In the genomic region with DNA sequence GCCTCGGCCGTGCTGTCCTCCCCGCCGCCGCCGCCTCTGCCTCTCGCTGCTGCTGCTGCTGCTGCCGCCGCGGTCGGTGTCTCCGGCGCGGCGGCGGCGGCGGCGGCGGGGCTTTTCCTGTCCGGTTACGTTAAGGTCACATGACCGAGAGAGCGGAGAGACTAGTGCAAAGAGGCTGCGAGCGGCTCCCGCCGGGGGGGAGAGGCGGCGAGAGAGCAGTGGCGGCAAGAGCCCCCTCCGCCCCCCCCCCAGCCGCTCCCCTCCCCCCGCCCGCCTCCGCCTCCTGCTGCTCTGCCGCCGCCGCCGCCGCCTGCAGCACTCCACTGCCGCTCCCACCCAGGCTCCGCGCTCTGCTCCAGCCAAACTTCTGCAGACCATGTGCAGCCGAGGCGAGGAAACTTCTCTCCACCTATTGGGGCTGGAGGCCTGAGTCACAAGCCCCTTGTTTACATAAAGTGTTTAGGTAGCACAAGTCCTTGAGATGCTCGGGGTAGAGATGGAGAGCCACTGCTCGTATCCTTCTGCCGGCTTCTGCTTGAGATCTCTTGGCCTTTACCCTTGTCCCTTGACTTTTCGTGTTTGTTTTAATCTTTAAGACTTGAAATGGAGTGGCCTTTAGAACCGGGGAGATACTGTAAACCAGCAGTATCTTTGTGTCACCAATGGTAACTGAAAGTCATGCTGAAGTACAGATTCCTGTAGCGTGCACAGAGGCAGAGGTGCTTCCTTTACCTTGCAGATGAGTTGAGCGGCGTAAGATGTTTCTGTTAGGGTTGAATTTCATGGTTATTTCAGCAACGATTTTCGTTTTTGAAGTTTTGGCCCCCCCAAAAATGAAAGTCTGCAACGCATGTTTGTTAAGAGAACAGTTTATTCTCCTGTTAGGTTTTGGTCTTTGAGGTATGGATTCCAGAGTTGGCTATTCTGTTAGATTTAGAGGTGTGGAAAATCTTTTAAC, we compare ENCODE assay signal across 1 cellular context.
A peak's percentile ranks its signal among the peaks of the same experiment; 100 is the strongest.
TF ChIP-seq lines count a peak whose summit lies in the region.

A gene with protein sequence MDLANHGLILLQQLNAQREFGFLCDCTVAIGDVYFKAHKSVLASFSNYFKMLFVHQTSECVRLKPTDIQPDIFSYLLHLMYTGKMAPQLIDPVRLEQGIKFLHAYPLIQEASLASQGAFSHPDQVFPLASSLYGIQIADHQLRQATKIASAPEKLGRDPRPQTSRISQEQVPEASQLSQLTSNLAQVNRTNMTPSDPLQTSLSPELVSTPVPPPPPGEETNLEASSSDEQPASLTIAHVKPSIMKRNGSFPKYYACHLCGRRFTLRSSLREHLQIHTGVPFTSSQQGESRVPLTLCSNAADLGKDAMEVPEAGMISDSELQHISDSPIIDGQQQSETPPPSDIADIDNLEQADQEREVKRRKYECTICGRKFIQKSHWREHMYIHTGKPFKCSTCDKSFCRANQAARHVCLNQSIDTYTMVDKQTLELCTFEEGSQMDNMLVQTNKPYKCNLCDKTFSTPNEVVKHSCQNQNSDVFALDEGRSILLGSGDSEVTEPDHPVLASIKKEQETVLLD (minus strand): TSS at position 89 of the 958 bp plus-strand sequence. CDS start 17,922 bp downstream, outside the sequence.

TF ChIP-seq in HepG2, 621 proteins besides CTCF, POLR2A, EP300 and RAD21 (continued from another document and continues in another):
- TF ChIP-seq, protein P1, sequence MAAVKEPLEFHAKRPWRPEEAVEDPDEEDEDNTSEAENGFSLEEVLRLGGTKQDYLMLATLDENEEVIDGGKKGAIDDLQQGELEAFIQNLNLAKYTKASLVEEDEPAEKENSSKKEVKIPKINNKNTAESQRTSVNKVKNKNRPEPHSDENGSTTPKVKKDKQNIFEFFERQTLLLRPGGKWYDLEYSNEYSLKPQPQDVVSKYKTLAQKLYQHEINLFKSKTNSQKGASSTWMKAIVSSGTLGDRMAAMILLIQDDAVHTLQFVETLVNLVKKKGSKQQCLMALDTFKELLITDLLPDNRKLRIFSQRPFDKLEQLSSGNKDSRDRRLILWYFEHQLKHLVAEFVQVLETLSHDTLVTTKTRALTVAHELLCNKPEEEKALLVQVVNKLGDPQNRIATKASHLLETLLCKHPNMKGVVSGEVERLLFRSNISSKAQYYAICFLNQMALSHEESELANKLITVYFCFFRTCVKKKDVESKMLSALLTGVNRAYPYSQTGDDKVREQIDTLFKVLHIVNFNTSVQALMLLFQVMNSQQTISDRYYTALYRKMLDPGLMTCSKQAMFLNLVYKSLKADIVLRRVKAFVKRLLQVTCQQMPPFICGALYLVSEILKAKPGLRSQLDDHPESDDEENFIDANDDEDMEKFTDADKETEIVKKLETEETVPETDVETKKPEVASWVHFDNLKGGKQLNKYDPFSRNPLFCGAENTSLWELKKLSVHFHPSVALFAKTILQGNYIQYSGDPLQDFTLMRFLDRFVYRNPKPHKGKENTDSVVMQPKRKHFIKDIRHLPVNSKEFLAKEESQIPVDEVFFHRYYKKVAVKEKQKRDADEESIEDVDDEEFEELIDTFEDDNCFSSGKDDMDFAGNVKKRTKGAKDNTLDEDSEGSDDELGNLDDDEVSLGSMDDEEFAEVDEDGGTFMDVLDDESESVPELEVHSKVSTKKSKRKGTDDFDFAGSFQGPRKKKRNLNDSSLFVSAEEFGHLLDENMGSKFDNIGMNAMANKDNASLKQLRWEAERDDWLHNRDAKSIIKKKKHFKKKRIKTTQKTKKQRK (IDR thresholded peaks at IDR 0.05; ENCODE audit: low read length) = no peak
- TF ChIP-seq ZNF839 (CRISPR knock-in tag; IDR thresholded peaks at IDR 0.05; ENCODE audit: borderline replicate concordance) = no peak
- TF ChIP-seq IKZF1 (IDR thresholded peaks at IDR 0.05) = no peak
- TF ChIP-seq, protein P2, sequence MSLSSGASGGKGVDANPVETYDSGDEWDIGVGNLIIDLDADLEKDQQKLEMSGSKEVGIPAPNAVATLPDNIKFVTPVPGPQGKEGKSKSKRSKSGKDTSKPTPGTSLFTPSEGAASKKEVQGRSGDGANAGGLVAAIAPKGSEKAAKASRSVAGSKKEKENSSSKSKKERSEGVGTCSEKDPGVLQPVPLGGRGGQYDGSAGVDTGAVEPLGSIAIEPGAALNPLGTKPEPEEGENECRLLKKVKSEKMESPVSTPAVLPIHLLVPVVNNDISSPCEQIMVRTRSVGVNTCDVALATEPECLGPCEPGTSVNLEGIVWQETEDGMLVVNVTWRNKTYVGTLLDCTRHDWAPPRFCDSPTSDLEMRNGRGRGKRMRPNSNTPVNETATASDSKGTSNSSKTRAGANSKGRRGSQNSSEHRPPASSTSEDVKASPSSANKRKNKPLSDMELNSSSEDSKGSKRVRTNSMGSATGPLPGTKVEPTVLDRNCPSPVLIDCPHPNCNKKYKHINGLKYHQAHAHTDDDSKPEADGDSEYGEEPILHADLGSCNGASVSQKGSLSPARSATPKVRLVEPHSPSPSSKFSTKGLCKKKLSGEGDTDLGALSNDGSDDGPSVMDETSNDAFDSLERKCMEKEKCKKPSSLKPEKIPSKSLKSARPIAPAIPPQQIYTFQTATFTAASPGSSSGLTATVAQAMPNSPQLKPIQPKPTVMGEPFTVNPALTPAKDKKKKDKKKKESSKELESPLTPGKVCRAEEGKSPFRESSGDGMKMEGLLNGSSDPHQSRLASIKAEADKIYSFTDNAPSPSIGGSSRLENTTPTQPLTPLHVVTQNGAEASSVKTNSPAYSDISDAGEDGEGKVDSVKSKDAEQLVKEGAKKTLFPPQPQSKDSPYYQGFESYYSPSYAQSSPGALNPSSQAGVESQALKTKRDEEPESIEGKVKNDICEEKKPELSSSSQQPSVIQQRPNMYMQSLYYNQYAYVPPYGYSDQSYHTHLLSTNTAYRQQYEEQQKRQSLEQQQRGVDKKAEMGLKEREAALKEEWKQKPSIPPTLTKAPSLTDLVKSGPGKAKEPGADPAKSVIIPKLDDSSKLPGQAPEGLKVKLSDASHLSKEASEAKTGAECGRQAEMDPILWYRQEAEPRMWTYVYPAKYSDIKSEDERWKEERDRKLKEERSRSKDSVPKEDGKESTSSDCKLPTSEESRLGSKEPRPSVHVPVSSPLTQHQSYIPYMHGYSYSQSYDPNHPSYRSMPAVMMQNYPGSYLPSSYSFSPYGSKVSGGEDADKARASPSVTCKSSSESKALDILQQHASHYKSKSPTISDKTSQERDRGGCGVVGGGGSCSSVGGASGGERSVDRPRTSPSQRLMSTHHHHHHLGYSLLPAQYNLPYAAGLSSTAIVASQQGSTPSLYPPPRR (CRISPR knock-in tag; IDR thresholded peaks at IDR 0.05; ENCODE audit: borderline replicate concordance) = no peak; the same call in 1 of the 2 replicates
- TF ChIP-seq ATF1 (CRISPR knock-in tag; IDR thresholded peaks at IDR 0.05) = no peak
- TF ChIP-seq, protein P3, sequence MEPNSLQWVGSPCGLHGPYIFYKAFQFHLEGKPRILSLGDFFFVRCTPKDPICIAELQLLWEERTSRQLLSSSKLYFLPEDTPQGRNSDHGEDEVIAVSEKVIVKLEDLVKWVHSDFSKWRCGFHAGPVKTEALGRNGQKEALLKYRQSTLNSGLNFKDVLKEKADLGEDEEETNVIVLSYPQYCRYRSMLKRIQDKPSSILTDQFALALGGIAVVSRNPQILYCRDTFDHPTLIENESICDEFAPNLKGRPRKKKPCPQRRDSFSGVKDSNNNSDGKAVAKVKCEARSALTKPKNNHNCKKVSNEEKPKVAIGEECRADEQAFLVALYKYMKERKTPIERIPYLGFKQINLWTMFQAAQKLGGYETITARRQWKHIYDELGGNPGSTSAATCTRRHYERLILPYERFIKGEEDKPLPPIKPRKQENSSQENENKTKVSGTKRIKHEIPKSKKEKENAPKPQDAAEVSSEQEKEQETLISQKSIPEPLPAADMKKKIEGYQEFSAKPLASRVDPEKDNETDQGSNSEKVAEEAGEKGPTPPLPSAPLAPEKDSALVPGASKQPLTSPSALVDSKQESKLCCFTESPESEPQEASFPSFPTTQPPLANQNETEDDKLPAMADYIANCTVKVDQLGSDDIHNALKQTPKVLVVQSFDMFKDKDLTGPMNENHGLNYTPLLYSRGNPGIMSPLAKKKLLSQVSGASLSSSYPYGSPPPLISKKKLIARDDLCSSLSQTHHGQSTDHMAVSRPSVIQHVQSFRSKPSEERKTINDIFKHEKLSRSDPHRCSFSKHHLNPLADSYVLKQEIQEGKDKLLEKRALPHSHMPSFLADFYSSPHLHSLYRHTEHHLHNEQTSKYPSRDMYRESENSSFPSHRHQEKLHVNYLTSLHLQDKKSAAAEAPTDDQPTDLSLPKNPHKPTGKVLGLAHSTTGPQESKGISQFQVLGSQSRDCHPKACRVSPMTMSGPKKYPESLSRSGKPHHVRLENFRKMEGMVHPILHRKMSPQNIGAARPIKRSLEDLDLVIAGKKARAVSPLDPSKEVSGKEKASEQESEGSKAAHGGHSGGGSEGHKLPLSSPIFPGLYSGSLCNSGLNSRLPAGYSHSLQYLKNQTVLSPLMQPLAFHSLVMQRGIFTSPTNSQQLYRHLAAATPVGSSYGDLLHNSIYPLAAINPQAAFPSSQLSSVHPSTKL (CRISPR knock-in tag; IDR thresholded peaks at IDR 0.05) = peak; percentile 55
- peak; percentile 50; the same call in 1 of the 2 replicates for TF ChIP-seq NFYB (CRISPR knock-in tag; IDR thresholded peaks at IDR 0.05)
- peak; percentile 80; the same call in 1 of the 2 replicates for TF ChIP-seq ZFP36L1 (CRISPR knock-in tag; IDR thresholded peaks at IDR 0.05)
- TF ChIP-seq ZNF777 (CRISPR knock-in tag; IDR thresholded peaks at IDR 0.05) = no peak
- no peak for TF ChIP-seq HMGA1 (CRISPR knock-in tag; conservative IDR thresholded peaks at IDR 0.05)
- TF ChIP-seq ZNF569 (CRISPR knock-in tag; IDR thresholded peaks at IDR 0.05; ENCODE audit: borderline replicate concordance) = no peak
- no peak for TF ChIP-seq ZKSCAN8 (CRISPR knock-in tag; IDR thresholded peaks at IDR 0.05; ENCODE audit: borderline replicate concordance)
- TF ChIP-seq, protein P4, sequence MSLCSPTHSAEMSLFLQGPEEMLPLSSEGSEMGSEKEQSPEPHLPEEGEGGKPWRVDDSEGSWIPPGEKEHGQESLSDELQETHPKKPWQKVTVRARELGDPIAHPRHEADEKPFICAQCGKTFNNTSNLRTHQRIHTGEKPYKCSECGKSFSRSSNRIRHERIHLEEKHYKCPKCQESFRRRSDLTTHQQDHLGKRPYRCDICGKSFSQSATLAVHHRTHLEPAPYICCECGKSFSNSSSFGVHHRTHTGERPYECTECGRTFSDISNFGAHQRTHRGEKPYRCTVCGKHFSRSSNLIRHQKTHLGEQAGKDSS (CRISPR knock-in tag; IDR thresholded peaks at IDR 0.05; ENCODE audit: borderline replicate concordance, low read depth) = peak; percentile 78; the same call in 1 of the 2 replicates
- no peak for TF ChIP-seq ZNF737 (CRISPR knock-in tag; IDR thresholded peaks at IDR 0.05; ENCODE audit: borderline replicate concordance)
- TF ChIP-seq ZNF432 (CRISPR knock-in tag; IDR thresholded peaks at IDR 0.05; ENCODE audit: borderline replicate concordance) = no peak
- TF ChIP-seq, protein P5, sequence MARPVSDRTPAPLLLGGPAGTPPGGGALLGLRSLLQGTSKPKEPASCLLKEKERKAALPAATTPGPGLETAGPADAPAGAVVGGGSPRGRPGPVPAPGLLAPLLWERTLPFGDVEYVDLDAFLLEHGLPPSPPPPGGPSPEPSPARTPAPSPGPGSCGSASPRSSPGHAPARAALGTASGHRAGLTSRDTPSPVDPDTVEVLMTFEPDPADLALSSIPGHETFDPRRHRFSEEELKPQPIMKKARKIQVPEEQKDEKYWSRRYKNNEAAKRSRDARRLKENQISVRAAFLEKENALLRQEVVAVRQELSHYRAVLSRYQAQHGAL (CRISPR knock-in tag; IDR thresholded peaks at IDR 0.05; ENCODE audit: not compliant biosample characterization) = no peak
- no peak for TF ChIP-seq ZNF124 (CRISPR knock-in tag; IDR thresholded peaks at IDR 0.05)
- TF ChIP-seq, protein P6, sequence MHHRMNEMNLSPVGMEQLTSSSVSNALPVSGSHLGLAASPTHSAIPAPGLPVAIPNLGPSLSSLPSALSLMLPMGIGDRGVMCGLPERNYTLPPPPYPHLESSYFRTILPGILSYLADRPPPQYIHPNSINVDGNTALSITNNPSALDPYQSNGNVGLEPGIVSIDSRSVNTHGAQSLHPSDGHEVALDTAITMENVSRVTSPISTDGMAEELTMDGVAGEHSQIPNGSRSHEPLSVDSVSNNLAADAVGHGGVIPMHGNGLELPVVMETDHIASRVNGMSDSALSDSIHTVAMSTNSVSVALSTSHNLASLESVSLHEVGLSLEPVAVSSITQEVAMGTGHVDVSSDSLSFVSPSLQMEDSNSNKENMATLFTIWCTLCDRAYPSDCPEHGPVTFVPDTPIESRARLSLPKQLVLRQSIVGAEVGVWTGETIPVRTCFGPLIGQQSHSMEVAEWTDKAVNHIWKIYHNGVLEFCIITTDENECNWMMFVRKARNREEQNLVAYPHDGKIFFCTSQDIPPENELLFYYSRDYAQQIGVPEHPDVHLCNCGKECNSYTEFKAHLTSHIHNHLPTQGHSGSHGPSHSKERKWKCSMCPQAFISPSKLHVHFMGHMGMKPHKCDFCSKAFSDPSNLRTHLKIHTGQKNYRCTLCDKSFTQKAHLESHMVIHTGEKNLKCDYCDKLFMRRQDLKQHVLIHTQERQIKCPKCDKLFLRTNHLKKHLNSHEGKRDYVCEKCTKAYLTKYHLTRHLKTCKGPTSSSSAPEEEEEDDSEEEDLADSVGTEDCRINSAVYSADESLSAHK (CRISPR knock-in tag; IDR thresholded peaks at IDR 0.05; ENCODE audit: borderline replicate concordance) = no peak
- no peak for TF ChIP-seq TCF7 (IDR thresholded peaks at IDR 0.05; ENCODE audit: low read depth)
- TF ChIP-seq, protein P7, sequence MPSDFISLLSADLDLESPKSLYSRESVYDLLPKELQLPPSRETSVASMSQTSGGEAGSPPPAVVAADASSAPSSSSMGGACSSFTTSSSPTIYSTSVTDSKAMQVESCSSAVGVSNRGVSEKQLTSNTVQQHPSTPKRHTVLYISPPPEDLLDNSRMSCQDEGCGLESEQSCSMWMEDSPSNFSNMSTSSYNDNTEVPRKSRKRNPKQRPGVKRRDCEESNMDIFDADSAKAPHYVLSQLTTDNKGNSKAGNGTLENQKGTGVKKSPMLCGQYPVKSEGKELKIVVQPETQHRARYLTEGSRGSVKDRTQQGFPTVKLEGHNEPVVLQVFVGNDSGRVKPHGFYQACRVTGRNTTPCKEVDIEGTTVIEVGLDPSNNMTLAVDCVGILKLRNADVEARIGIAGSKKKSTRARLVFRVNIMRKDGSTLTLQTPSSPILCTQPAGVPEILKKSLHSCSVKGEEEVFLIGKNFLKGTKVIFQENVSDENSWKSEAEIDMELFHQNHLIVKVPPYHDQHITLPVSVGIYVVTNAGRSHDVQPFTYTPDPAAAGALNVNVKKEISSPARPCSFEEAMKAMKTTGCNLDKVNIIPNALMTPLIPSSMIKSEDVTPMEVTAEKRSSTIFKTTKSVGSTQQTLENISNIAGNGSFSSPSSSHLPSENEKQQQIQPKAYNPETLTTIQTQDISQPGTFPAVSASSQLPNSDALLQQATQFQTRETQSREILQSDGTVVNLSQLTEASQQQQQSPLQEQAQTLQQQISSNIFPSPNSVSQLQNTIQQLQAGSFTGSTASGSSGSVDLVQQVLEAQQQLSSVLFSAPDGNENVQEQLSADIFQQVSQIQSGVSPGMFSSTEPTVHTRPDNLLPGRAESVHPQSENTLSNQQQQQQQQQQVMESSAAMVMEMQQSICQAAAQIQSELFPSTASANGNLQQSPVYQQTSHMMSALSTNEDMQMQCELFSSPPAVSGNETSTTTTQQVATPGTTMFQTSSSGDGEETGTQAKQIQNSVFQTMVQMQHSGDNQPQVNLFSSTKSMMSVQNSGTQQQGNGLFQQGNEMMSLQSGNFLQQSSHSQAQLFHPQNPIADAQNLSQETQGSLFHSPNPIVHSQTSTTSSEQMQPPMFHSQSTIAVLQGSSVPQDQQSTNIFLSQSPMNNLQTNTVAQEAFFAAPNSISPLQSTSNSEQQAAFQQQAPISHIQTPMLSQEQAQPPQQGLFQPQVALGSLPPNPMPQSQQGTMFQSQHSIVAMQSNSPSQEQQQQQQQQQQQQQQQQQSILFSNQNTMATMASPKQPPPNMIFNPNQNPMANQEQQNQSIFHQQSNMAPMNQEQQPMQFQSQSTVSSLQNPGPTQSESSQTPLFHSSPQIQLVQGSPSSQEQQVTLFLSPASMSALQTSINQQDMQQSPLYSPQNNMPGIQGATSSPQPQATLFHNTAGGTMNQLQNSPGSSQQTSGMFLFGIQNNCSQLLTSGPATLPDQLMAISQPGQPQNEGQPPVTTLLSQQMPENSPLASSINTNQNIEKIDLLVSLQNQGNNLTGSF (CRISPR knock-in tag; IDR thresholded peaks at IDR 0.05) = no peak
- peak; percentile 76 for TF ChIP-seq KDM2A (CRISPR knock-in tag; IDR thresholded peaks at IDR 0.05; ENCODE audit: borderline replicate concordance, low read depth)
- TF ChIP-seq RARG (CRISPR knock-in tag; IDR thresholded peaks at IDR 0.05; ENCODE audit: low read depth) = no peak
